In the genomic region with DNA sequence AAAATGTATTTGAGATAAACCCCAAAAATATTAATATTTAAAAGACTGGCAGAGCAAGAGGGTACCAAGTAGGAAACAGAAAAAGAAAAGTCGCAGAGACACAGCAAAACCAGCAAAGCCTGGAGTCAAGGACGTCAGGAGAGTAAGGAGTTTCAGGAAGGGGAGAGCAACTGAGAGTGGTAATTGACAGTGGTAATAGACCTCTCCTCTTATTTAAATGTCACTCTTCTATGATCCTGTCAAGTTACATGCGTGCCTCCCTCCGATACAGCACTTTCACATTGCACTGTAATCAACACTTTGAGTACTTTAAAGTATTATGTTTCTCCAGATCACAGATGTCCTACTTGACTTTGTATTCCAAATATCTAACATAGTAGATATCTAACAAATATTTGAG, we compare ENCODE assay signal across 33 cellular contexts.
"Had no signal": no experiment of that assay in that cellular context is flagged by ENCODE, and none has a peak within 500 bp of the region (broad histone marks: within the 10 kb centered on the region; RNA-seq: fewer than 3 reads in every experiment).

No MANE protein-coding gene starts in this region.

- ATAC-seq: activated naive CD4-positive, alpha-beta T cell treated with anti-CD3 and anti-CD28 coated beads, Interleukin-2, amount 50 U/mL, for 72 hours; activated naive CD8-positive, alpha-beta T cell treated with anti-CD3 and anti-CD28 coated beads, Interleukin-2, amount 50 U/mL, for 24 hours; activated T-cell treated with anti-CD3 and anti-CD28 coated beads, Interleukin-2, amount 50 U/mL, for 4 hours; activated T-cell treated with anti-CD3 and anti-CD28 coated beads, Interleukin-2, amount 50 U/mL, for 72 hours; activated T-helper 17 cell treated with anti-CD3 and anti-CD28 coated beads, Interleukin-2, amount 50 U/mL, for 72 hours; body of pancreas had no signal

- DNase-seq: activated effector memory CD4-positive, alpha-beta T cell treated with anti-CD3 and anti-CD28 coated beads, Interleukin-2, amount 50 U/mL, for 16 hours; activated effector memory CD4-positive, alpha-beta T cell treated with Interleukin-2 at 50 U/mL for 16 hours; activated gamma-delta T cell; activated gamma-delta T cell treated with Interleukin-2 at 50 U/mL for 16 hours; activated naive CD4-positive, alpha-beta T cell; activated naive CD4-positive, alpha-beta T cell treated with anti-CD3 and anti-CD28 coated beads for 36 hours; activated naive CD4-positive, alpha-beta T cell treated with anti-CD3 and anti-CD28 coated beads, Interleukin-2, amount 10 ng/mL, durations not matched to agents 7 days and 5 days; activated naive CD4-positive, alpha-beta T cell treated with anti-CD3 and anti-CD28 coated beads, Interleukin-2, amount 50 U/mL, for 16 hours; activated naive CD4-positive, alpha-beta T cell treated with Interleukin-2 at 50 U/mL for 16 hours; activated naive CD8-positive, alpha-beta T cell treated with anti-CD3 and anti-CD28 coated beads for 36 hours; activated naive CD8-positive, alpha-beta T cell treated with anti-CD3 and anti-CD28 coated beads, Interleukin-2, amount 10 ng/mL, durations not matched to agents 7 days and 5 days; activated naive CD8-positive, alpha-beta T cell treated with anti-CD3 and anti-CD28 coated beads, Interleukin-2, amount 50 U/mL, for 24 hours; activated T-cell treated with anti-CD3 and anti-CD28 coated beads, Interleukin-2, amount 50 U/mL, for 24 hours; activated T-cell treated with anti-CD3 and anti-CD28 coated beads, Interleukin-2, amount 50 U/mL, for 4 hours; activated T-cell treated with anti-CD3 and anti-CD28 coated beads, Interleukin-2, amount 50 U/mL, for 48 hours; activated T-cell treated with anti-CD3 and anti-CD28 coated beads, Interleukin-2, amount 50 U/mL, for 72 hours; adrenal gland; amniotic stem cell; amygdala; anterior cingulate cortex; aorta; body of pancreas; brain microvascular endothelial cell; caudate nucleus; central memory CD4-positive, alpha-beta T cell; cerebellar nuclear complex had no signal

- H3K27me3 ChIP-seq: adrenal gland, ascending aorta, body of pancreas, brain microvascular endothelial cell, breast epithelium, cardiac muscle cell had no signal

- FAIRE-seq: astrocyte, bronchial epithelial cell had no signal

- H3K27ac ChIP-seq: adrenal gland, ascending aorta, body of pancreas, brain microvascular endothelial cell, breast epithelium, cardiac muscle cell had no signal

- H3K4me1 ChIP-seq: adrenal gland, ascending aorta, body of pancreas, breast epithelium had no signal

- H3K4me3 ChIP-seq: adrenal gland, ascending aorta, body of pancreas, breast epithelium, cardiac muscle cell had no signal

- H3K9me3 ChIP-seq: adrenal gland, ascending aorta, body of pancreas, breast epithelium had no signal

- H3K36me3 ChIP-seq: adrenal gland, ascending aorta, brain microvascular endothelial cell, breast epithelium, cardiac muscle cell had no signal
